Comparison of ENCODE assay signal across 8 cellular contexts in the genomic region with DNA sequence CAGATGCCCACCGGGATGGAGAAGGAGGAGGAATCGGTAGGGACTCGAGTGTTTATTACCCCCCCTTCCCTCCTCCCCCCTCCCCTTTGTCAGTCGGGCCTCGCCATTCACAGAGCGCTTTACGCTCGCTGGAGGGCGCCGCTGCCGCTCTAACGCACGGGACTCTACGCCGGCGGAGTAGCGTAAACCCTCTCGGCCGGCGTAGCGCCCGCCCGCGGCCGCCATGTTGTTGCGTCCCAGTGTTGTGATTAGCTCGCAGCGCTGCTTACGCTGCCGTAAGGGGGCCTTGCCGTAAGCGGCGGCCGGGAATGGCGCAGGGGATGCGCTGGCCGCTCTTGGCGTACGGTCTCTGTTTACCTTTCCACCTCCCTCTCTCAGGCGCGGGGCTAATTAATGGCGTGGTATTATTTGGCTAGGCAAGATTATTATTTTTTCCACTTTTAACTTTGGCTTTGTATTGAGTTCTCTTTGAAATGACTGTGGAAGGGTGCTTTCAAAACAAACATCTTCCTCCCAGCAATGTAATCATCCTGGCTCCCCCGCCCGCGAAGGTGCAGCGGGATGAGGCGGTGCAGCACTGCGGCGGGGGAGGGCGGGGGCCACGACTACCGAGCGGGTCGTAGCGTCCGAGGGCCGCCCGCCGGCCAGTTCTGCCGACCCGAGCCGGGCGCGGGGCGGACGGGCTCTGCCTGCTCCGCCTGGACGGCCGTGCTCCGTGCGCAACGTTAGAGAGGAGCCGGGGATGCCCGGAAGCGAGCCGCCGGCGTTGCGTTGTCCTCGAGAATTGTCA. TPM values are rescaled to one million over a fixed set of nuclear protein-coding genes. Genes with fewer than 3 reads are reported as not detected.
DNase-seq lines count a peak whose midpoint lies in the region; ATAC-seq and TF ChIP-seq lines count a peak whose summit lies in the region.

No MANE protein-coding gene starts in this region.

- peak; percentile 75 for DNase-seq in HCT116 (ENCODE audit: low read depth, low spot score)
- DNase-seq in MM.1S: peak; percentile 92
- DNase-seq in SHP77 treated with DMSO at 0.1 percent for 48 hours (lab: John Stamatoyannopoulos, UW): peak; percentile 28
- DNase-seq in activated gamma-delta T cell treated with Interleukin-2 at 50 U/mL for 16 hours: peak; percentile 93
- peak; percentile 76 for DNase-seq in fibroblast of the conjunctiva (ENCODE audit: low read depth)
- DNase-seq in nephron progenitor cell: peak; percentile 94

- H3K79me2 ChIP-seq in HCT116 (ENCODE audit: insufficient read depth, low read length): peaks cover 50% of the 10 kb centered on the region
- H3K79me2 ChIP-seq in MM.1S (ENCODE audit: low read length): peaks cover 51% of the 10 kb centered on the region

- H3K27ac Mint-ChIP-seq in nephron progenitor cell: peak overlapping the region; percentile 100
- H3K27ac Mint-ChIP-seq in stimulated activated naive CD8-positive, alpha-beta T cell treated with anti-CD3 and anti-CD28 coated beads, Interleukin-15, Interleukin-2, amounts not matched to agents 100 ng/mL and 50 ng/mL, for 24 hours: peak overlapping the region; percentile 96

- peak overlapping the region; percentile 95 for H3K4me3 Mint-ChIP-seq in nephron progenitor cell
- peak overlapping the region; percentile 96 for H3K4me3 Mint-ChIP-seq in stimulated activated naive CD8-positive, alpha-beta T cell treated with anti-CD3 and anti-CD28 coated beads, Interleukin-15, Interleukin-2, amounts not matched to agents 100 ng/mL and 50 ng/mL, for 24 hours

- ATAC-seq in HCT116: peak; percentile 85

- no peak for TF ChIP-seq RAD21 in HCT116 (IDR thresholded peaks at IDR 0.05; ENCODE audit: low read depth)

- H3K4me3 ChIP-seq in HCT116 (replicated peaks in 1 of 2; ENCODE audit: low read depth in 1 of 2, low read length in 2 of 2) (peak overlapping the region; percentile 77 to 97), MM.1S (ENCODE audit: low read length) (peak overlapping the region; percentile 96)

- H3K9me3 ChIP-seq in ES-I3 (ENCODE audit: control insufficient read depth, insufficient read depth, low read length): no peaks in the 10 kb centered on the region
- H3K9me3 ChIP-seq in HCT116 (ENCODE audit: control insufficient read depth in 1 of 2, insufficient read depth in 1 of 2, low read depth in 1 of 2, low read length in 2 of 2): no peaks in the 10 kb centered on the region
- no peaks in the 10 kb centered on the region for H3K9me3 ChIP-seq in MM.1S (replicated peaks; ENCODE audit: insufficient read depth, low read length)

- CTCF ChIA-PET in HCT116 (lab: Charles Lee): interaction anchor here (0.7 to 1.9 kb wide), 2 partner anchors 136 to 347 kb away, joined by 3 to 7 read pairs; no protein-coding TSS in a partner anchor

- H3K27ac ChIP-seq in HCT116 (ENCODE audit: low read depth, low read length) (peak overlapping the region; percentile 55), MM.1S (ENCODE audit: low read length) (peak overlapping the region; percentile 91)

- H3K4me2 ChIP-seq in HCT116 (ENCODE audit: low read length) (peak overlapping the region; percentile 95), MM.1S (ENCODE audit: low read depth, low read length) (peak overlapping the region; percentile 69)

- TF ChIP-seq CTCF in HCT116 (IDR thresholded peaks at IDR 0.05 in 2 of 3, conservative IDR thresholded peaks at IDR 0.05 in 1 of 3; ENCODE audit: borderline replicate concordance in 1 of 3, insufficient read depth in 1 of 3, low read depth in 2 of 3, low read length in 2 of 3): no peak
- peak; percentile 22 for TF ChIP-seq CTCF in MM.1S (IDR thresholded peaks at IDR 0.05; ENCODE audit: low read length)
- no peak for TF ChIP-seq CTCF in nephron progenitor cell (IDR thresholded peaks at IDR 0.05)

- POLR2A ChIA-PET in HCT116 (lab: Charles Lee): interaction anchor here (0.6 to 1.0 kb wide), 13 partner anchors 9 to 1456 kb away, joined by 3 to 9 read pairs (median 4); a partner anchor contains a TSS

- no peaks in the 10 kb centered on the region for H3K9me3 Mint-ChIP-seq in nephron progenitor cell
- H3K9me3 Mint-ChIP-seq in stimulated activated naive CD8-positive, alpha-beta T cell treated with anti-CD3 and anti-CD28 coated beads, Interleukin-15, Interleukin-2, amounts not matched to agents 100 ng/mL and 50 ng/mL, for 24 hours: no peaks in the 10 kb centered on the region

- intact Hi-C loops in HCT116 (cut with micrococcal nuclease): no loop called here

- H3K4me1 ChIP-seq in ES-I3 (ENCODE audit: insufficient read depth, low read length) (peaks cover 11% of the 10 kb centered on the region), HCT116 (ENCODE audit: control insufficient read depth in 1 of 2, insufficient read depth in 2 of 2, low read length in 2 of 2) (peaks cover 26 to 33% of the 10 kb centered on the region in 2 experiments), MM.1S (ENCODE audit: low read length) (0 out of 2 replicates have a peak, but pooled peaks cover 12% of the 10 kb centered on the region)

- TF ChIP-seq POLR2A in HCT116 (IDR thresholded peaks at IDR 0.05; ENCODE audit: borderline replicate concordance, extremely low read depth, insufficient read depth, insufficient read length): peak; percentile 20

- peaks cover 23% of the 10 kb centered on the region for H3F3A ChIP-seq in MM.1S (ENCODE audit: insufficient read depth, low read length)

- RAD21 ChIA-PET in HCT116 (lab: Charles Lee; ENCODE audit: low non-redundant PET in 1 of 2, low total read pairs in 2 of 2, uncharacterized antibody in 2 of 2, unreplicated experiment in 2 of 2): interaction anchor here in 1 of 2 experiments (0.6 kb wide), 1 partner anchor 625 kb away, joined by 3 read pairs; a partner anchor contains a TSS

- H3K9ac ChIP-seq in ES-I3 (ENCODE audit: low read depth, low read length) (peak overlapping the region; percentile 86), HCT116 (ENCODE audit: low read length) (peak overlapping the region; percentile 76), MM.1S (ENCODE audit: low read length) (peak overlapping the region; percentile 87)

- no TSS peak for BruUV-seq in HCT116 (replicated peaks; lab: Mats Ljungman, UMichigan)

- H3K9me2 ChIP-seq in HCT116 (ENCODE audit: insufficient read depth): no peaks in the 10 kb centered on the region
- H3K9me2 ChIP-seq in MM.1S (replicated peaks; ENCODE audit: insufficient read depth, low read length): no peaks in the 10 kb centered on the region

- H3K36me3 ChIP-seq in ES-I3 (ENCODE audit: insufficient read depth, low read length): no peaks in the 10 kb centered on the region
- H3K36me3 ChIP-seq in HCT116 (ENCODE audit: control insufficient read depth in 1 of 2, insufficient read depth in 2 of 2, low read length in 2 of 2): no peaks in the 10 kb centered on the region
- no peaks in the 10 kb centered on the region for H3K36me3 ChIP-seq in MM.1S (replicated peaks; ENCODE audit: insufficient read depth, low read length)

- H4K20me1 ChIP-seq in HCT116 (ENCODE audit: insufficient read depth) (peaks cover 11% of the 10 kb centered on the region; the same call in 1 of the 2 replicates), MM.1S (ENCODE audit: insufficient read depth, low read length) (peaks cover 19% of the 10 kb centered on the region)

- H3K36me3 Mint-ChIP-seq in nephron progenitor cell (ENCODE audit: low read depth): peaks cover 18% of the 10 kb centered on the region
- H3K36me3 Mint-ChIP-seq in stimulated activated naive CD8-positive, alpha-beta T cell treated with anti-CD3 and anti-CD28 coated beads, Interleukin-15, Interleukin-2, amounts not matched to agents 100 ng/mL and 50 ng/mL, for 24 hours (ENCODE audit: low read depth): peaks cover 4% of the 10 kb centered on the region

- no peak overlapping the region for H2AFZ ChIP-seq in HCT116 (ENCODE audit: low read depth, low read length, poor library complexity, severe bottlenecking)
- peak overlapping the region; percentile 86 for H2AFZ ChIP-seq in MM.1S (ENCODE audit: low read length)

- peaks cover 26% of the 10 kb centered on the region for H3K27me3 Mint-ChIP-seq in nephron progenitor cell (ENCODE audit: low read depth, poor library complexity)
- H3K27me3 Mint-ChIP-seq in stimulated activated naive CD8-positive, alpha-beta T cell treated with anti-CD3 and anti-CD28 coated beads, Interleukin-15, Interleukin-2, amounts not matched to agents 100 ng/mL and 50 ng/mL, for 24 hours: peaks cover 5% of the 10 kb centered on the region

- peaks cover 24% of the 10 kb centered on the region for H3K4me1 Mint-ChIP-seq in nephron progenitor cell
- peaks cover 50% of the 10 kb centered on the region for H3K4me1 Mint-ChIP-seq in stimulated activated naive CD8-positive, alpha-beta T cell treated with anti-CD3 and anti-CD28 coated beads, Interleukin-15, Interleukin-2, amounts not matched to agents 100 ng/mL and 50 ng/mL, for 24 hours (ENCODE audit: low read depth)

- H3K27me3 ChIP-seq in HCT116 (ENCODE audit: insufficient read depth, low read length): no peaks in the 10 kb centered on the region
- H3K27me3 ChIP-seq in MM.1S (replicated peaks; ENCODE audit: insufficient read depth, low read length): no peaks in the 10 kb centered on the region

TF ChIP-seq in HCT116, 20 proteins besides CTCF, POLR2A, EP300 and RAD21:
- TF ChIP-seq FOSL1 (IDR thresholded peaks at IDR 0.05; ENCODE audit: low read depth): peak; percentile 44; the same call in 1 of the 2 replicates
- no peak for TF ChIP-seq SRF (IDR thresholded peaks at IDR 0.05; ENCODE audit: low read depth)
- TF ChIP-seq SIN3A (IDR thresholded peaks at IDR 0.05; ENCODE audit: low read depth): peak; percentile 60
- TF ChIP-seq CBX3 (IDR thresholded peaks at IDR 0.05; ENCODE audit: low read depth): 0 out of 2 replicates have a peak, but pooled peaks have one; percentile 17
- TF ChIP-seq YY1 (IDR thresholded peaks at IDR 0.05; ENCODE audit: extremely low read depth, insufficient replicate concordance, low read depth, low read length): peak; percentile 93
TF ChIP-seq in HCT116: peak in this region for 4.

RNA-seq across cellular contexts. Expression of a gene that starts 0.8 kb away (rescaled TPM):
- 19.6 TPM for total RNA-seq in HCT116 (2021; ENCODE audit: unreplicated experiment)
- polyA plus RNA-seq in HCT116 (2012): 9.4 and 10.9 TPM in 2 replicates

Comparison
In these comparisons a context has a peak if more than half of its experiments do, and no peak if none do; other contexts are left out.
1. Peak in every context shown above with its lines: DNase-seq, ATAC-seq, H3K4me3 ChIP-seq and H3K27ac ChIP-seq.
2. DNase-seq: peak in every context shown above with its lines; median percentile 94 in nephron progenitor cell; 93 in activated gamma-delta T cell treated with Interleukin-2 at 50 U/mL for 16 hours; 92 in MM.1S; 76 in fibroblast of the conjunctiva; 75 in HCT116; 28 in SHP77 treated with DMSO at 0.1 percent for 48 hours.